ENCODE assay signal across 1 cellular context in genomic region chr18:49648811-49649210, GRCh38.
TF ChIP-seq lines count a peak whose summit lies in the region.

No MANE protein-coding gene starts in this region.

TF ChIP-seq in H1, 55 proteins besides CTCF, POLR2A, EP300 and RAD21:
- TF ChIP-seq POLR2AphosphoS5 (IDR thresholded peaks at IDR 0.05; ENCODE audit: low read depth, low read length) (no peak), SP2 (IDR thresholded peaks at IDR 0.05; ENCODE audit: low read length) (no peak), CREB1 (IDR thresholded peaks at IDR 0.05) (no peak), HDAC2 (IDR thresholded peaks at IDR 0.05; ENCODE audit: borderline replicate concordance in 1 of 2, low read depth in 2 of 2, low read length in 2 of 2) (no peak), TAF1 (IDR thresholded peaks at IDR 0.05; ENCODE audit: low read depth, low read length) (no peak), RNF2 (IDR thresholded peaks at IDR 0.05; ENCODE audit: borderline replicate concordance, low read depth, low read length, missing control alignments, poor library complexity, severe bottlenecking) (no peak), KDM4A (IDR thresholded peaks at IDR 0.05; ENCODE audit: low read depth, low read length, severe bottlenecking) (no peak), CHD7 (IDR thresholded peaks at IDR 0.05; ENCODE audit: insufficient replicate concordance, low read length) (no peak), JUND (IDR thresholded peaks at IDR 0.05; ENCODE audit: low read length) (no peak), SIN3A (conservative IDR thresholded peaks at IDR 0.05 in 1 of 2, IDR thresholded peaks at IDR 0.05 in 1 of 2; ENCODE audit: low read depth in 1 of 2, low read length in 2 of 2) (no peak), SIX5 (IDR thresholded peaks at IDR 0.05; ENCODE audit: low read depth, low read length) (no peak), BACH1 (IDR thresholded peaks at IDR 0.05; ENCODE audit: low read length) (no peak), SAP30 (IDR thresholded peaks at IDR 0.05; ENCODE audit: insufficient read depth, insufficient replicate concordance, low read length) (no peak)
